In the genomic region with DNA sequence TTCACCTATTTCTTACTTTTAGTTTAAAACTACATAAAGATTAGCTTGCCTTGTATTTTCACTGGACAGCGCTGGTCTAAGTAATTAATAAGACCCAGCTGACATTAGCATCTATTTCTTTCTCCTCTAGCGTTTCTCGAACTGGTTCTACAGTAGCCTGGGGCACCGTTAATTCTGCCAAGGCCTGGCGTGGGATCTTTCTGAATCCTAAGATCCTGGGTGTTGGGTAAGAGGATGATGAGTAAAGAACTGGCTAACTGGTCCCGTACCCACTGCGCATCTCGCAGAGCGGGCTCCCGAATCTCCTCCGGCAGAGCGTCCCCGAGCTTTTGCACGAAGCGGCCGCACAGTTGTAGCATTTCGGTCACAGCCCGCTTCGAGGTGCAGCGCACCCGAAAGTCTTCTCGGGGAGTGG, we compare ENCODE assay signal across 8 cellular contexts. TPM values are rescaled to one million over a fixed set of nuclear protein-coding genes. Genes with fewer than 3 reads are reported as not detected.
DNase-seq lines count a peak whose midpoint lies in the region; ATAC-seq, FAIRE-seq and TF ChIP-seq lines count a peak whose summit lies in the region.

No MANE protein-coding gene starts in this region.

- no peak for TF ChIP-seq RAD21 in GM12878 (IDR thresholded peaks at IDR 0.05; ENCODE audit: insufficient read depth, low read depth, low read length)

- CTCF ChIA-PET in GM12878 (lab: Yijun Ruan, JAX) = interaction anchor here (0.7 to 1.6 kb wide), 8 partner anchors 9 to 335 kb away, joined by 3 to 9 read pairs (median 3); no protein-coding TSS in a partner anchor

- no peaks in the 10 kb centered on the region for H4K20me1 ChIP-seq in GM12878 (ENCODE audit: control insufficient read depth, insufficient read depth)

- H3K36me3 ChIP-seq in GM12878 (ENCODE audit: control insufficient read depth in 2 of 2, insufficient read depth in 2 of 2, low read length in 1 of 2) = peaks cover 0 to 7% of the 10 kb centered on the region in 2 experiments; a peak in 1 of 4 replicates
- H3K36me3 ChIP-seq in kidney epithelial cell (ENCODE audit: control insufficient read depth, insufficient read depth, low read length) = no peaks in the 10 kb centered on the region
- peaks cover 3 to 9% (median 7%) of the 10 kb centered on the region in 5 donors for H3K36me3 ChIP-seq in subcutaneous abdominal adipose tissue (ENCODE audit: control insufficient read depth in 5 of 5, insufficient read depth in 5 of 5, low read length in 5 of 5)

- H3K79me2 ChIP-seq in GM12878 (ENCODE audit: control insufficient read depth, insufficient read depth, low read length) = peaks cover 41% of the 10 kb centered on the region

- TSS peak; percentile 93 for BruUV-seq in GM12878 (replicated peaks; lab: Mats Ljungman, UMichigan)

- SMC1A ChIA-PET in GM12878 (lab: Charles Lee; ENCODE audit: uncharacterized antibody, unreplicated experiment) = interaction anchor here (0.7 to 2.2 kb wide), 19 partner anchors 10 to 336 kb away, joined by 3 to 14 read pairs (median 4); partner anchors contain the start of gene RPS6KC1

- H3K27me3 ChIP-seq in GM12878 (replicated peaks in 1 of 2; ENCODE audit: control insufficient read depth in 2 of 2, insufficient read depth in 2 of 2, low read length in 1 of 2) (no peaks in the 10 kb centered on the region), kidney epithelial cell (ENCODE audit: control insufficient read depth, insufficient read depth, low read length) (no peaks in the 10 kb centered on the region), subcutaneous abdominal adipose tissue (ENCODE audit: control insufficient read depth in 5 of 5, insufficient read depth in 4 of 5, low read length in 5 of 5) (no peaks in the 10 kb centered on the region)

- WGBS in GM12878 (ENCODE audit: insufficient coverage, insufficient replicate concordance, low lambda C conversion rate, missing lambda C conversion rate) = 1% methylated on average over 22 of the region's 22 CpGs

- in situ Hi-C loops in GM12878 (cut with MboI) = no loop called here

- RAD21 ChIA-PET in GM12878 (lab: Charles Lee; ENCODE audit: unreplicated experiment) = interaction anchor here (0.6 to 1.3 kb wide), 8 partner anchors 13 to 326 kb away, joined by 3 to 4 read pairs (median 3); partner anchors contain the start of gene BATF3

- POLR2A ChIA-PET in GM12878 (lab: Charles Lee) = interaction anchor here (0.6 to 2.1 kb wide), 11 partner anchors 9 to 481 kb away, joined by 3 to 8 read pairs (median 3); partner anchors contain the start of gene VASH2

- H3K4me3 ChIP-seq in GM12878 (peak overlapping the region; percentile 78), kidney epithelial cell (ENCODE audit: low read depth, low read length) (peak overlapping the region; percentile 74), subcutaneous abdominal adipose tissue (ENCODE audit: low read depth in 1 of 5, low read length in 5 of 5) (peak overlapping the region; percentile 81 to 99 (median 97))

- intact Hi-C loops in GM12878 (cut with micrococcal nuclease; ENCODE audit: unreplicated experiment) = loop anchor here (2.0 kb wide), 1 partner anchor 204 kb away; no protein-coding TSS in a partner anchor

- no peak for TF ChIP-seq POLR2A in GM12878 (IDR thresholded peaks at IDR 0.05; ENCODE audit: low read depth, low read length)

- DNase-seq in AML-193 (lab: John Stamatoyannopoulos, UW) = peak; percentile 68 to 73
- DNase-seq in NCI-H226 = peak; percentile 36
- no peak for DNase-seq in GM12878 (ENCODE audit: low read depth, low spot score)
- DNase-seq in kidney epithelial cell (ENCODE audit: low read depth) = no peak
- DNase-seq in GM19240 (ENCODE audit: insufficient read length, low spot score) = no peak

- ATAC-seq in GM18508 (IDR thresholded peaks at IDR 0.05; ENCODE audit: insufficient read depth, unreplicated experiment) (peak; percentile 3), HG02970 (IDR thresholded peaks at IDR 0.05; ENCODE audit: low FRiP score, unreplicated experiment) (peak; percentile 35), GM12878 (peak; percentile 52)

- no peaks in the 10 kb centered on the region; the same call in 2 of the 3 replicates for H3K9me3 ChIP-seq in GM12878 (replicated peaks; ENCODE audit: control insufficient read depth, insufficient read depth, low read length)
- H3K9me3 ChIP-seq in subcutaneous abdominal adipose tissue (ENCODE audit: control insufficient read depth in 5 of 5, low read length in 5 of 5) = no peaks in the 10 kb centered on the region

- peak overlapping the region; percentile 99 for H3K9ac ChIP-seq in GM12878 (ENCODE audit: control insufficient read depth, insufficient read depth, low read length)
- H3K9ac ChIP-seq in subcutaneous abdominal adipose tissue (ENCODE audit: low read length in 5 of 5) = peak overlapping the region; percentile 96 to 99 (median 99)

- H3K27ac ChIP-seq in GM12878 (ENCODE audit: control insufficient read depth, insufficient read depth) (peak overlapping the region; percentile 97), subcutaneous abdominal adipose tissue (ENCODE audit: low read depth, low read length) (peak overlapping the region; percentile 96)

- H3K4me2 ChIP-seq in GM12878 (ENCODE audit: control insufficient read depth, insufficient read depth) = peak overlapping the region; percentile 78

- H3K4me1 ChIP-seq in GM12878 (ENCODE audit: control insufficient read depth, insufficient read depth, low read length) (peaks cover 8% of the 10 kb centered on the region), subcutaneous abdominal adipose tissue (ENCODE audit: control insufficient read depth in 5 of 5, insufficient read depth in 5 of 5, low read length in 5 of 5) (peaks cover 6 to 24% (median 23%) of the 10 kb centered on the region in 5 donors)

- peak overlapping the region; percentile 96 for H2AFZ ChIP-seq in GM12878 (ENCODE audit: control insufficient read depth, low read depth, low read length)

- no peak for FAIRE-seq in GM12878 (lab: Jason Lieb, UNC)

- TF ChIP-seq CTCF in GM12878 (IDR thresholded peaks at IDR 0.05 in 2 of 3, conservative IDR thresholded peaks at IDR 0.05 in 1 of 3; ENCODE audit: control insufficient read depth in 2 of 3, extremely low read depth in 1 of 3, insufficient read depth in 1 of 3, low read depth in 3 of 3, low read length in 3 of 3) (no peak), kidney epithelial cell (IDR thresholded peaks at IDR 0.05; ENCODE audit: insufficient read depth, low read length, poor library complexity, severe bottlenecking) (no peak)

- TF ChIP-seq EP300 in GM12878 (IDR thresholded peaks at IDR 0.05; ENCODE audit: borderline replicate concordance in 1 of 2, control insufficient read depth in 1 of 2, low read depth in 2 of 2, low read length in 2 of 2) = no peak

RNA-seq across cellular contexts. Expression of gene NSL1, which starts 0.3 kb away (rescaled TPM):
- 97.5 and 114 TPM in 2 replicates for total RNA-seq in GM12878 (2013; cell fraction: nucleolus; rRNA removed)
- total RNA-seq in GM12878 (2014; rRNA removed) = 41.9 and 46.9 TPM in 2 replicates
- total RNA-seq in GM12878 (2014; rRNA removed; fragmentation: Illumina TruSeq; extraction: Trizol) = 37.5 and 40.2 TPM in 2 replicates
- total RNA-seq in GM12878 (2021) = 38.3 and 41.6 TPM in 2 replicates
- polyA plus RNA-seq in GM12878 (2011; ENCODE audit: low read depth) = 11.3 TPM
- polyA plus RNA-seq in GM12878 (2011; rRNA removed) = 46.4 and 68.5 TPM in 2 replicates
- polyA plus RNA-seq in GM12878 (2011; cell fraction: cytosol; rRNA removed) = 35.9 and 46.6 TPM in 2 replicates
- 25.8 and 25.9 TPM in 2 replicates for polyA plus RNA-seq in GM12878 (2011; cell fraction: nucleus; rRNA removed)
- 15.8 and 17.9 TPM in 2 replicates for polyA plus RNA-seq in GM12878 (2012)
- polyA plus RNA-seq in GM12878 (2014; fragmentation: Illumina TruSeq; extraction: Trizol) = 36.7 TPM in 2 replicates
- polyA plus RNA-seq in GM12878 (2014; fragmentation: Nextera tagmentation; extraction: Ambion mirVana) = 10 to 100 TPM; 46.5 to 67.2 TPM
- 34.5 and 43.6 TPM in 2 replicates for polyA plus RNA-seq in GM12878 (2014; rRNA removed)
- polyA plus RNA-seq in GM12878 (2016; fragmentation: Nextera tagmentation; extraction: Ambion mirVana) = 10 to 100 TPM; 72.3 to 74.2 TPM
- polyA minus RNA-seq in GM12878 (2011; rRNA and poly(A)+ RNA removed) = 20.3 and 27.5 TPM in 2 replicates
- polyA minus RNA-seq in GM12878 (2011; cell fraction: cytosol; rRNA and poly(A)+ RNA removed) = 5.1 and 13.8 TPM in 2 replicates
- 27.0 and 42.8 TPM in 2 replicates for polyA minus RNA-seq in GM12878 (2011; cell fraction: nucleus; rRNA and poly(A)+ RNA removed)
- total RNA-seq in kidney epithelial cell = 28.2 and 33.7 TPM in 2 replicates

RNA-seq across cellular contexts. Expression of gene TATDN3, which starts 0.4 kb away (rescaled TPM):
- 38.0 and 48.8 TPM in 2 replicates for total RNA-seq in GM12878 (2013; cell fraction: nucleolus; rRNA removed)
- total RNA-seq in GM12878 (2014; rRNA removed) (15.5 and 21.7 TPM in 2 replicates), GM12878 (2014; rRNA removed; fragmentation: Illumina TruSeq; extraction: Trizol) (20.7 and 21.0 TPM in 2 replicates), GM12878 (2021) (17.1 and 18.2 TPM in 2 replicates), kidney epithelial cell (14.7 and 21.7 TPM in 2 replicates)
- polyA plus RNA-seq in GM12878 (2011; ENCODE audit: low read depth) = 11.4 TPM
- polyA plus RNA-seq in GM12878 (2011; rRNA removed) (24.5 and 40.9 TPM in 2 replicates), GM12878 (2014; fragmentation: Illumina TruSeq; extraction: Trizol) (17.8 and 20.2 TPM in 2 replicates), GM12878 (2014; fragmentation: Nextera tagmentation; extraction: Ambion mirVana) (10 to 100 TPM; 34.0 to 40.0 TPM), GM12878 (2014; rRNA removed) (14.8 and 15.9 TPM in 2 replicates), GM12878 (2016; fragmentation: Nextera tagmentation; extraction: Ambion mirVana) (10 to 100 TPM; 28.0 to 32.7 TPM)
- polyA plus RNA-seq in GM12878 (2011; cell fraction: cytosol; rRNA removed) = 10.7 and 12.3 TPM in 2 replicates
- 8.2 and 9.9 TPM in 2 replicates for polyA plus RNA-seq in GM12878 (2011; cell fraction: nucleus; rRNA removed)
- polyA plus RNA-seq in GM12878 (2012) = 10.6 and 12.7 TPM in 2 replicates
- 16.9 and 22.8 TPM in 2 replicates for polyA minus RNA-seq in GM12878 (2011; rRNA and poly(A)+ RNA removed)
- polyA minus RNA-seq in GM12878 (2011; cell fraction: cytosol; rRNA and poly(A)+ RNA removed) = 5.9 TPM in 2 replicates
- 7.5 and 9.2 TPM in 2 replicates for polyA minus RNA-seq in GM12878 (2011; cell fraction: nucleus; rRNA and poly(A)+ RNA removed)

RNA-seq across cellular contexts. Expression of gene SPATA45, which starts 56.2 kb away (rescaled TPM):
- total RNA-seq in GM12878 (2013; cell fraction: nucleolus; rRNA removed) = not detected in 2 replicates
- total RNA-seq in GM12878 (2014; rRNA removed) (not detected in 2 replicates), GM12878 (2014; rRNA removed; fragmentation: Illumina TruSeq; extraction: Trizol) (not detected in 2 replicates), GM12878 (2021) (0.58 TPM in 1 of 2 replicates, not detected in the other), kidney epithelial cell (not detected in 2 replicates)
- polyA plus RNA-seq in GM12878 (2011; ENCODE audit: low read depth) = not detected
- polyA plus RNA-seq in GM12878 (2011; rRNA removed) (0.22 and 0.49 TPM in 2 replicates), GM12878 (2014; fragmentation: Illumina TruSeq; extraction: Trizol) (not detected in 2 replicates), GM12878 (2014; fragmentation: Nextera tagmentation; extraction: Ambion mirVana) (under 1 TPM in 1 of 2 experiments, not detected in 1; 0.31 TPM), GM12878 (2014; rRNA removed) (not detected in 2 replicates), GM12878 (2016; fragmentation: Nextera tagmentation; extraction: Ambion mirVana) (under 1 TPM in 1 of 2 experiments, not detected in 1; 0.37 TPM)
- polyA plus RNA-seq in GM12878 (2011; cell fraction: cytosol; rRNA removed) = not detected in 2 replicates
- not detected in 2 replicates for polyA plus RNA-seq in GM12878 (2011; cell fraction: nucleus; rRNA removed)
- polyA plus RNA-seq in GM12878 (2012) = not detected in 2 replicates
- not detected in 2 replicates for polyA minus RNA-seq in GM12878 (2011; rRNA and poly(A)+ RNA removed)
- not detected in 2 replicates for polyA minus RNA-seq in GM12878 (2011; cell fraction: cytosol; rRNA and poly(A)+ RNA removed)
- not detected in 2 replicates for polyA minus RNA-seq in GM12878 (2011; cell fraction: nucleus; rRNA and poly(A)+ RNA removed)

Comparison
In these comparisons a context has a peak if more than half of its experiments do, and no peak if none do; other contexts are left out.
1. DNase-seq: peak in AML-193 (2 of 2) and NCI-H226 (single experiment); none in GM12878 (single experiment), kidney epithelial cell (single experiment) and GM19240 (single experiment).
2. Peak in every context shown above with its lines, with median percentiles within 50 percentile points of each other: ATAC-seq and H3K4me3 ChIP-seq.